12 cellular contexts compared by ENCODE assay signal in the genomic region with DNA sequence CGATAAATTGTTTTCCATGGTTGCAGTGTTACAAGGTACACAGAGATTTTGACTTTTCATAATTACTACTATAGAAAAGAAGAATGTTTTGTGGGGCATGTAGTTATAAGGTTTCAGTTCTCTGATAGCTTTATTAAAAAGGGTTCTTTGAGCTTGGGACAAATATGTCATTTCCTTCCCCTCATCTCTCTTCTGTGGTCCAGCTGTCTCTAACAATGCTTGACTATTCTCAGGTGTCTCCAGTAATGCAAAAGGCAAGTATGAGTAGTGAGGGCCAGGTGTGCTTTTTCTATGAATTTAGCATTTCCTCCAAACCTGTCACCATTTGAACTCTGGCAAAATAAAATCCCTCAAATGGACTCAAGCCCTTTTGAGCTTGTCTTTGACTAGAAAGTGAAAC.
DNase-seq lines count a peak whose midpoint lies in the region; ATAC-seq and TF ChIP-seq lines count a peak whose summit lies in the region.
"Had no signal": no experiment of that assay in that cellular context is flagged by ENCODE, and none has a peak within 500 bp of the region (broad histone marks: within the 10 kb centered on the region; RNA-seq: fewer than 3 reads in every experiment).

No MANE protein-coding gene starts in this region.

- TF ChIP-seq CTCF in GM10248 (IDR thresholded peaks at IDR 0.05; ENCODE audit: control extremely low read depth, extremely low read depth, low read depth, missing control alignments) = no peak

- H3K9me3 Mint-ChIP-seq in activated CD4-positive, alpha-beta T cell treated with anti-CD3 and anti-CD28 coated beads for 36 hours (ENCODE audit: low read depth) = no peaks in the 10 kb centered on the region
- no peaks in the 10 kb centered on the region for H3K9me3 Mint-ChIP-seq in activated CD4-positive, alpha-beta T cell treated with anti-CD3 and anti-CD28 coated beads, Interleukin-2, amount 10 ng/mL, durations not matched to agents 7 days and 5 days
- H3K9me3 Mint-ChIP-seq in stimulated activated naive B cell treated with anti-CD40 and anti-IgM and Interleukin-4, amounts not matched to agents 10 μg/mL and 1 μg/mL and 100 μg/mL, for 72 hours = no peaks in the 10 kb centered on the region

- CTCF ChIA-PET in activated CD4-positive, alpha-beta T cell treated with anti-CD3 and anti-CD28 coated beads for 36 hours (lab: Charles Lee) = interaction anchor here (1.0 to 1.4 kb wide), 3 partner anchors 12 to 35 kb away, joined by 3 to 5 read pairs (median 3); no protein-coding TSS in a partner anchor
- CTCF ChIA-PET in activated CD4-positive, alpha-beta T cell treated with anti-CD3 and anti-CD28 coated beads, Interleukin-2, amount 10 ng/mL, durations not matched to agents 7 days and 5 days (lab: Charles Lee) = interaction anchor here (0.6 to 0.9 kb wide), 2 partner anchors 23 to 179 kb away, joined by 3 read pairs; no protein-coding TSS in a partner anchor
- CTCF ChIA-PET in GM10248 (lab: Yijun Ruan, JAX) = interaction anchor here (1.0 to 1.8 kb wide), 3 partner anchors 10 to 35 kb away, joined by 3 to 10 read pairs (median 4); no protein-coding TSS in a partner anchor

- intact Hi-C loops in activated CD4-positive, alpha-beta T cell treated with anti-CD3 and anti-CD28 coated beads for 36 hours (cut with DNase I, micrococcal nuclease) = no loop called here

- no peak overlapping the region for H3K27ac Mint-ChIP-seq in activated CD4-positive, alpha-beta T cell treated with anti-CD3 and anti-CD28 coated beads for 36 hours
- no peak overlapping the region for H3K27ac Mint-ChIP-seq in activated CD4-positive, alpha-beta T cell treated with anti-CD3 and anti-CD28 coated beads, Interleukin-2, amount 10 ng/mL, durations not matched to agents 7 days and 5 days
- H3K27ac Mint-ChIP-seq in stimulated activated naive B cell treated with anti-CD40 and anti-IgM and Interleukin-4, amounts not matched to agents 10 μg/mL and 1 μg/mL and 100 μg/mL, for 72 hours = no peak overlapping the region
- H3K27ac Mint-ChIP-seq: activated CD8-positive, alpha-beta T cell treated with anti-CD3 and anti-CD28 coated beads, Interleukin-2, amount 10 ng/mL, durations not matched to agents 7 days and 5 days had no signal

- peak; percentile 9 for ATAC-seq in activated CD4-positive, alpha-beta T cell treated with anti-CD3 and anti-CD28 coated beads for 36 hours
- peak; percentile 52 for ATAC-seq in GM21619 (IDR thresholded peaks at IDR 0.05; ENCODE audit: unreplicated experiment)
- ATAC-seq in HG03175 (IDR thresholded peaks at IDR 0.05; ENCODE audit: unreplicated experiment) = peak; percentile 75
- ATAC-seq in stimulated activated naive B cell treated with anti-CD40 and anti-IgM and Interleukin-4, amounts not matched to agents 10 μg/mL and 1 μg/mL and 100 μg/mL, for 72 hours (replicated peaks) = peak; percentile 84 to 90
- no peak for ATAC-seq in GM19455 (IDR thresholded peaks at IDR 0.05; ENCODE audit: unreplicated experiment)
- ATAC-seq: A549; activated CD8-positive, alpha-beta T cell treated with anti-CD3 and anti-CD28 coated beads, Interleukin-2, amount 10 ng/mL, durations not matched to agents 7 days and 5 days; left cardiac atrium had no signal

- H3K36me3 Mint-ChIP-seq in activated CD4-positive, alpha-beta T cell treated with anti-CD3 and anti-CD28 coated beads for 36 hours (ENCODE audit: low read depth) = no peaks in the 10 kb centered on the region
- H3K36me3 Mint-ChIP-seq in activated CD4-positive, alpha-beta T cell treated with anti-CD3 and anti-CD28 coated beads, Interleukin-2, amount 10 ng/mL, durations not matched to agents 7 days and 5 days (ENCODE audit: low read depth) = peaks cover 2% of the 10 kb centered on the region
- peaks cover 2 to 6% of the 10 kb centered on the region in 2 donors for H3K36me3 Mint-ChIP-seq in stimulated activated naive B cell treated with anti-CD40 and anti-IgM and Interleukin-4, amounts not matched to agents 10 μg/mL and 1 μg/mL and 100 μg/mL, for 72 hours

- DNase-seq in activated CD4-positive, alpha-beta T cell treated with anti-CD3 and anti-CD28 coated beads for 36 hours = no peak
- no peak for DNase-seq in activated CD4-positive, alpha-beta T cell treated with anti-CD3 and anti-CD28 coated beads, Interleukin-2, amount 10 ng/mL, durations not matched to agents 7 days and 5 days
- no peak for DNase-seq in stimulated activated naive B cell treated with anti-CD40 and anti-IgM and Interleukin-4, amounts not matched to agents 10 μg/mL and 1 μg/mL and 100 μg/mL, for 72 hours
- no peak for DNase-seq in GM10248 (ENCODE audit: extremely low spot score)
- DNase-seq in AML-193 (lab: John Stamatoyannopoulos, UW) = no peak
- DNase-seq: activated CD8-positive, alpha-beta T cell treated with anti-CD3 and anti-CD28 coated beads, Interleukin-2, amount 10 ng/mL, durations not matched to agents 7 days and 5 days; left cardiac atrium; stimulated activated CD4-positive, alpha-beta T cell treated with anti-CD3 and anti-CD28 coated beads, Interleukin-2, amount 100 ng/mL, for 24 hours had no signal

- H3K4me1 Mint-ChIP-seq in activated CD4-positive, alpha-beta T cell treated with anti-CD3 and anti-CD28 coated beads for 36 hours = peaks cover 4% of the 10 kb centered on the region
- peaks cover 13% of the 10 kb centered on the region for H3K4me1 Mint-ChIP-seq in activated CD4-positive, alpha-beta T cell treated with anti-CD3 and anti-CD28 coated beads, Interleukin-2, amount 10 ng/mL, durations not matched to agents 7 days and 5 days
- H3K4me1 Mint-ChIP-seq in stimulated activated naive B cell treated with anti-CD40 and anti-IgM and Interleukin-4, amounts not matched to agents 10 μg/mL and 1 μg/mL and 100 μg/mL, for 72 hours = peaks cover 7 to 14% of the 10 kb centered on the region in 2 donors

- POLR2A ChIA-PET in activated CD4-positive, alpha-beta T cell treated with anti-CD3 and anti-CD28 coated beads for 36 hours (lab: Charles Lee) = no interaction called here
- POLR2A ChIA-PET in activated CD4-positive, alpha-beta T cell treated with anti-CD3 and anti-CD28 coated beads, Interleukin-2, amount 10 ng/mL, durations not matched to agents 7 days and 5 days (lab: Charles Lee) = no interaction called here
- POLR2A ChIA-PET in GM10248 (lab: Yijun Ruan, JAX) = no interaction called here

- H3K4me3 Mint-ChIP-seq in activated CD4-positive, alpha-beta T cell treated with anti-CD3 and anti-CD28 coated beads for 36 hours = no peak overlapping the region
- no peak overlapping the region for H3K4me3 Mint-ChIP-seq in activated CD4-positive, alpha-beta T cell treated with anti-CD3 and anti-CD28 coated beads, Interleukin-2, amount 10 ng/mL, durations not matched to agents 7 days and 5 days
- no peak overlapping the region for H3K4me3 Mint-ChIP-seq in stimulated activated naive B cell treated with anti-CD40 and anti-IgM and Interleukin-4, amounts not matched to agents 10 μg/mL and 1 μg/mL and 100 μg/mL, for 72 hours
- H3K4me3 Mint-ChIP-seq: activated CD8-positive, alpha-beta T cell treated with anti-CD3 and anti-CD28 coated beads, Interleukin-2, amount 10 ng/mL, durations not matched to agents 7 days and 5 days had no signal

- H3K27me3 Mint-ChIP-seq in activated CD4-positive, alpha-beta T cell treated with anti-CD3 and anti-CD28 coated beads for 36 hours = no peaks in the 10 kb centered on the region
- H3K27me3 Mint-ChIP-seq in activated CD4-positive, alpha-beta T cell treated with anti-CD3 and anti-CD28 coated beads, Interleukin-2, amount 10 ng/mL, durations not matched to agents 7 days and 5 days = no peaks in the 10 kb centered on the region
- no peaks in the 10 kb centered on the region for H3K27me3 Mint-ChIP-seq in stimulated activated naive B cell treated with anti-CD40 and anti-IgM and Interleukin-4, amounts not matched to agents 10 μg/mL and 1 μg/mL and 100 μg/mL, for 72 hours
